In genomic region chr9:135130266-135130976, GRCh38 we compare ENCODE assay signal across 13 cellular contexts. TPM values are rescaled to one million over a fixed set of nuclear protein-coding genes. Genes with fewer than 3 reads are reported as not detected.
A peak's percentile ranks its signal among the peaks of the same experiment; 100 is the strongest.
DNase-seq lines count a peak whose midpoint lies in the region; ATAC-seq and TF ChIP-seq lines count a peak whose summit lies in the region.
"Had no signal": no experiment of that assay in that cellular context is flagged by ENCODE, and none has a peak within 500 bp of the region (broad histone marks: within the 10 kb centered on the region; RNA-seq: fewer than 3 reads in every experiment).

No MANE protein-coding gene starts in this region.

- H3K27ac ChIP-seq in trophoblast cell (ENCODE audit: low read depth, low read length), result no peak overlapping the region
- H3K27ac ChIP-seq: hepatocyte, thoracic aorta had no signal

- H4K8ac ChIP-seq in trophoblast cell (ENCODE audit: low read depth, low read length), result no peak overlapping the region

- no peak overlapping the region for H3K4ac ChIP-seq in trophoblast cell (ENCODE audit: low read depth, low read length)

- no peak overlapping the region for H3K18ac ChIP-seq in trophoblast cell (ENCODE audit: low read length)

- H3K27ac Mint-ChIP-seq in chondrocyte (ENCODE audit: unreplicated experiment), result no peak overlapping the region
- H3K27ac Mint-ChIP-seq: dendritic cell treated with granulocyte-macrophage colony-stimulating factor and Interleukin-4, amounts not matched to agents 40 ng/mL and 50 ng/mL, for 4 days; T-helper 17 cell had no signal

- DNase-seq in NCI-H1105 treated with DMSO at 0.1 percent for 48 hours (lab: John Stamatoyannopoulos, UW) (peak; percentile 15), NCI-H1105 (lab: John Stamatoyannopoulos, UW) (no peak), NAMALWA (ENCODE audit: low spot score) (peak; percentile 56), HK-2 (ENCODE audit: unreplicated experiment) (no peak), chondrocyte (ENCODE audit: low spot score) (no peak), trophoblast cell (no peak)
- DNase-seq in activated T-cell treated with anti-CD3 and anti-CD28 coated beads, Interleukin-2, amount 50 U/mL, for 4 hours, result no peak
- peak; percentile 9 to 22 (median 21) for DNase-seq in stimulated activated CD4-positive, alpha-beta T cell treated with anti-CD3 and anti-CD28 coated beads, Interleukin-12 subunit alpha, Interleukin-12 subunit beta, amount 100 ng/mL, for 48 hours (ENCODE audit: low read depth in 2 of 3, low spot score in 1 of 3)
- DNase-seq: activated effector memory CD4-positive, alpha-beta T cell treated with anti-CD3 and anti-CD28 coated beads, Interleukin-2, amount 50 U/mL, for 16 hours; T-helper 17 cell had no signal

- no peak overlapping the region for H2AFZ ChIP-seq in trophoblast cell (ENCODE audit: insufficient read depth, low read length, poor library complexity)
- H2AFZ ChIP-seq: hepatocyte had no signal

- ATAC-seq in activated T-cell treated with anti-CD3 and anti-CD28 coated beads, Interleukin-2, amount 50 U/mL, for 4 hours, result peak; percentile 40 to 48
- ATAC-seq: T-helper 17 cell had no signal

- no peak overlapping the region for H3K9ac ChIP-seq in trophoblast cell (ENCODE audit: low read length)

- peaks cover 9% of the 10 kb centered on the region for H3K9me3 ChIP-seq in trophoblast cell (ENCODE audit: insufficient read depth, low read depth, low read length)
- H3K9me3 ChIP-seq: thoracic aorta had no signal

- no peak overlapping the region for H2AK5ac ChIP-seq in trophoblast cell (ENCODE audit: low read length)

- no CpG with 5 or more reads among the region's 18 CpGs for WGBS in trophoblast cell (ENCODE audit: extremely low coverage, insufficient coverage, insufficient read length)

- no peak overlapping the region for H3K14ac ChIP-seq in trophoblast cell (ENCODE audit: low read length)

- H3K36me3 ChIP-seq in trophoblast cell (ENCODE audit: control insufficient read depth in 1 of 2, insufficient read depth in 2 of 2, low read length in 2 of 2), result no peaks in the 10 kb centered on the region
- H3K36me3 ChIP-seq: thoracic aorta had no signal

- no peaks in the 10 kb centered on the region for H3K79me1 ChIP-seq in trophoblast cell (ENCODE audit: low read length)

- H2BK120ac ChIP-seq in trophoblast cell (ENCODE audit: insufficient read depth, low read length, poor library complexity), result no peak overlapping the region

- H4K12ac ChIP-seq in trophoblast cell (ENCODE audit: low read depth, low read length), result no peak overlapping the region

- peaks cover 0 to 7% of the 10 kb centered on the region in 2 experiments for H3K4me1 ChIP-seq in trophoblast cell (ENCODE audit: control insufficient read depth in 1 of 2, insufficient read depth in 2 of 2, low read length in 2 of 2)

- no peak overlapping the region for H2BK5ac ChIP-seq in trophoblast cell (ENCODE audit: low read depth, low read length, poor library complexity)

- no peak overlapping the region for H2BK12ac ChIP-seq in trophoblast cell (ENCODE audit: low read length)

- H3K79me2 ChIP-seq in trophoblast cell (ENCODE audit: control insufficient read depth, insufficient read depth, low read length, poor library complexity), result no peaks in the 10 kb centered on the region
- H3K79me2 ChIP-seq: hepatocyte had no signal

- no peak overlapping the region for H3K23ac ChIP-seq in trophoblast cell (ENCODE audit: low read length)

- no peak overlapping the region for H3K4me2 ChIP-seq in trophoblast cell (ENCODE audit: low read length)
- H3K4me2 ChIP-seq: hepatocyte had no signal

- no peaks in the 10 kb centered on the region for H3K4me1 Mint-ChIP-seq in activated T-cell treated with anti-CD3 and anti-CD28 coated beads, Interleukin-2, amount 50 U/mL, for 4 hours (ENCODE audit: low read depth)
- H3K4me1 Mint-ChIP-seq in chondrocyte (ENCODE audit: low read depth), result no peaks in the 10 kb centered on the region
- H3K4me1 Mint-ChIP-seq: T-helper 17 cell had no signal

- H3K4me3 Mint-ChIP-seq in activated T-cell treated with anti-CD3 and anti-CD28 coated beads, Interleukin-2, amount 50 U/mL, for 4 hours, result no peak overlapping the region
- H3K4me3 Mint-ChIP-seq in chondrocyte (ENCODE audit: unreplicated experiment), result no peak overlapping the region
- H3K4me3 Mint-ChIP-seq: dendritic cell treated with granulocyte-macrophage colony-stimulating factor and Interleukin-4, amounts not matched to agents 40 ng/mL and 50 ng/mL, for 4 days; T-helper 17 cell had no signal

- peaks cover 5% of the 10 kb centered on the region for H3K9me3 Mint-ChIP-seq in activated T-cell treated with anti-CD3 and anti-CD28 coated beads, Interleukin-2, amount 50 U/mL, for 4 hours
- peaks cover 13% of the 10 kb centered on the region for H3K9me3 Mint-ChIP-seq in chondrocyte (ENCODE audit: low read depth)
- H3K9me3 Mint-ChIP-seq: dendritic cell treated with granulocyte-macrophage colony-stimulating factor and Interleukin-4, amounts not matched to agents 40 ng/mL and 50 ng/mL, for 4 days had no signal

- TF ChIP-seq CTCF in chondrocyte (IDR thresholded peaks at IDR 0.05), result no peak

- no peaks in the 10 kb centered on the region for H3K36me3 Mint-ChIP-seq in activated T-cell treated with anti-CD3 and anti-CD28 coated beads, Interleukin-2, amount 50 U/mL, for 4 hours (ENCODE audit: insufficient read depth)
- no peaks in the 10 kb centered on the region for H3K36me3 Mint-ChIP-seq in chondrocyte (ENCODE audit: low read depth)

- H3K27me3 Mint-ChIP-seq in activated T-cell treated with anti-CD3 and anti-CD28 coated beads, Interleukin-2, amount 50 U/mL, for 4 hours (ENCODE audit: low read depth), result peaks cover 3% of the 10 kb centered on the region
- peaks cover 15% of the 10 kb centered on the region for H3K27me3 Mint-ChIP-seq in chondrocyte (ENCODE audit: low read depth)

- no peak overlapping the region for H3K4me3 ChIP-seq in trophoblast cell (ENCODE audit: low read depth, low read length)
- H3K4me3 ChIP-seq: hepatocyte, thoracic aorta had no signal

- no peaks in the 10 kb centered on the region for H3K27me3 ChIP-seq in trophoblast cell (ENCODE audit: insufficient read depth, low read length)
- H3K27me3 ChIP-seq: hepatocyte had no signal

- no peak overlapping the region for H4K91ac ChIP-seq in trophoblast cell (ENCODE audit: low read depth, low read length)

RNA-seq across cellular contexts. Expression of gene OLFM1, which starts 43.0 kb away (rescaled TPM):
- under 1 TPM in 2 of 3 donors, not detected in 1; 0.22 to 0.26 TPM for total RNA-seq in activated T-cell treated with anti-CD3 and anti-CD28 coated beads, Interleukin-2, amount 50 U/mL, for 4 hours
- 1.2 to 4.2 TPM (median 2.8 TPM) in 3 replicates for total RNA-seq in chondrocyte
- 0.10 TPM in 2 replicates for polyA plus RNA-seq in trophoblast cell (2013)
- total RNA-seq: T-helper 17 cell had no signal

Comparison
In these comparisons a context has a peak if more than half of its experiments do, and no peak if none do; other contexts are left out.
1. DNase-seq: peak in NCI-H1105 treated with DMSO at 0.1 percent for 48 hours (single experiment), NAMALWA (single experiment) and stimulated activated CD4-positive, alpha-beta T cell treated with anti-CD3 and anti-CD28 coated beads, Interleukin-12 subunit alpha, Interleukin-12 subunit beta, amount 100 ng/mL, for 48 hours (3 of 3); none in NCI-H1105 (single experiment), activated T-cell treated with anti-CD3 and anti-CD28 coated beads, Interleukin-2, amount 50 U/mL, for 4 hours (single experiment), HK-2 (single experiment), chondrocyte (single experiment) and trophoblast cell (0 of 2).